8 cellular contexts compared by ENCODE assay signal in the genomic region with DNA sequence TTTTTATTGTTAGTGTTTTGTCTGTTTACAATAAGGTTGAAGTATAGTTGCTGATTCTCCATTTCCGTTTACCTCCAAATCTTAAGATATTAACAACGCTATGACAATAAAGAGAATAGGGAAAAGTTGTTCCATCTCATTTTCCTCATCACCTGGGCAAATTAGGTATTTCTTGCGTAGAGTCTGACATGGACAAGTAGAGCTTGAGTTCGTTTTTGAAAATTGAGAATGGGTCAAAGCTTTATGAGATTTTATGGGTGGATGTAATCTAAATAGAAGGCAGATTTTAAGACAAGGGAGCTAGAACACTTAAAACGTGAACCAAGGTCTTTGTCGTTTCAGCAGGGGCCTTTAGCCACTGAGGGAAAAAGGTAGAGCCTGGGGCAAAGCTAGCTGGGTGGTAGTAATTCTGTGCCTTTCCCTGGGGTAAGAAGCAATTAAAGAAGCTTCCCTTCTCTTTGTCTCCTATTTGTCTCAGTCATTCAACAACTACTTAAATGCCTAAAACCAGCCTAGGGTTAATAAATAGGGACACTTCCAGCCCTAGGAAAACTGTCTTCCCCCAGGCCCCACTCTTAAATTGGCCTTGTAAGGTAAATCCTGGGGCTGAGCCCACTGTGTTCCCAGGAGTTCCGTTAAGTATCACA. TPM values are rescaled to one million over a fixed set of nuclear protein-coding genes. Genes with fewer than 3 reads are reported as not detected.
DNase-seq lines count a peak whose midpoint lies in the region; ATAC-seq, FAIRE-seq and TF ChIP-seq lines count a peak whose summit lies in the region.

No MANE protein-coding gene starts in this region.

- H3K4me1 Mint-ChIP-seq in CD14-positive monocyte, result peaks cover 24% of the 10 kb centered on the region

- intact Hi-C loops in CD14-positive monocyte (cut with micrococcal nuclease), result loop anchor here (5.0 kb wide), 1 partner anchor 54 kb away; a partner anchor contains a TSS
- intact Hi-C loops in colonic mucosa (cut with DNase I), result no loop called here

- TF ChIP-seq CTCF in CD14-positive monocyte (IDR thresholded peaks at IDR 0.05) (no peak), KMS-11 (conservative IDR thresholded peaks at IDR 0.05; ENCODE audit: low read depth, low read length) (no peak), colonic mucosa (IDR thresholded peaks at IDR 0.05) (no peak), neural cell (IDR thresholded peaks at IDR 0.05; ENCODE audit: poor library complexity, severe bottlenecking) (no peak)

- H3K4me1 ChIP-seq in KMS-11 (ENCODE audit: low read depth, poor library complexity, severe bottlenecking), result peaks cover 28% of the 10 kb centered on the region
- no peaks in the 10 kb centered on the region for H3K4me1 ChIP-seq in colonic mucosa

- H3K4me3 ChIP-seq in KMS-11 (IDR thresholded peaks at IDR 0.05; ENCODE audit: insufficient read depth, low read depth, low read length) (no peak overlapping the region), colonic mucosa (peak overlapping the region; percentile 89), neural cell (ENCODE audit: low read length) (peak overlapping the region; percentile 89)

- H3K27me3 ChIP-seq in KMS-11 (ENCODE audit: insufficient read depth, low read depth) (no peaks in the 10 kb centered on the region), colonic mucosa (no peaks in the 10 kb centered on the region), neural cell (ENCODE audit: insufficient read depth, low read depth, low read length) (no peaks in the 10 kb centered on the region)

- peaks cover 4% of the 10 kb centered on the region for H3F3A ChIP-seq in neural cell (ENCODE audit: insufficient read depth, low read length, poor library complexity, severe bottlenecking)

- H3K4me3 Mint-ChIP-seq in CD14-positive monocyte, result peak overlapping the region; percentile 99 to 100

- peaks cover 7 to 16% (median 12%) of the 10 kb centered on the region in 7 donors for H3K9me3 Mint-ChIP-seq in CD14-positive monocyte

- H2AFZ ChIP-seq in KMS-11 (ENCODE audit: low read depth), result peak overlapping the region; percentile 76
- peak overlapping the region; percentile 97 for H2AFZ ChIP-seq in neural cell (ENCODE audit: low read depth, low read length)

- no peak for FAIRE-seq in RCC 7860 (lab: Jason Lieb, UNC)

- TF ChIP-seq RAD21 in neural cell (conservative IDR thresholded peaks at IDR 0.05), result no peak

- H3K36me3 Mint-ChIP-seq in CD14-positive monocyte, result no peaks in the 10 kb centered on the region

- DNase-seq in CD14-positive monocyte (ENCODE audit: low spot score) (no peak), colonic mucosa (no peak), RCC 7860 (ENCODE audit: low spot score) (no peak), DMS53 (lab: John Stamatoyannopoulos, UW) (no peak), dedifferentiated amniotic fluid mesenchymal stem cell (ENCODE audit: extremely low spot score) (no peak)

- TF ChIP-seq EP300 in neural cell (conservative IDR thresholded peaks at IDR 0.05; ENCODE audit: poor library complexity, severe bottlenecking), result no peak

- H3K4me2 ChIP-seq in KMS-11, result peak overlapping the region; percentile 78
- H3K4me2 ChIP-seq in neural cell (ENCODE audit: low read length), result peak overlapping the region; percentile 84

- no peaks in the 10 kb centered on the region for H3K9me2 ChIP-seq in neural cell (ENCODE audit: insufficient read depth, low read length)

- H3K9ac ChIP-seq in KMS-11, result peak overlapping the region; percentile 93
- H3K9ac ChIP-seq in colonic mucosa (ENCODE audit: low read depth in 2 of 2, low read length in 2 of 2), result peak overlapping the region; percentile 99 to 100
- H3K9ac ChIP-seq in neural cell (ENCODE audit: low read length), result peak overlapping the region; percentile 86

- H3K27ac Mint-ChIP-seq in CD14-positive monocyte, result peak overlapping the region; percentile 92 to 99 (median 98)

- peaks cover 40% of the 10 kb centered on the region for H3K79me2 ChIP-seq in KMS-11 (ENCODE audit: insufficient read depth, low read depth)
- H3K79me2 ChIP-seq in neural cell (replicated peaks; ENCODE audit: insufficient read depth, low read length), result peaks cover 29% of the 10 kb centered on the region

- no peaks in the 10 kb centered on the region for H3K9me3 ChIP-seq in colonic mucosa
- H3K9me3 ChIP-seq in neural cell (ENCODE audit: low read length), result no peaks in the 10 kb centered on the region

- H3K36me3 ChIP-seq in KMS-11 (ENCODE audit: insufficient read depth), result no peaks in the 10 kb centered on the region
- no peaks in the 10 kb centered on the region for H3K36me3 ChIP-seq in colonic mucosa
- no peaks in the 10 kb centered on the region for H3K36me3 ChIP-seq in neural cell (ENCODE audit: insufficient read depth, low read length)

- no peaks in the 10 kb centered on the region; the same call in 1 of the 2 replicates for H4K20me1 ChIP-seq in KMS-11 (ENCODE audit: insufficient read depth)
- H4K20me1 ChIP-seq in neural cell (ENCODE audit: insufficient read depth), result no peaks in the 10 kb centered on the region

- peak overlapping the region; percentile 98 for H3K27ac ChIP-seq in KMS-11
- H3K27ac ChIP-seq in colonic mucosa, result peak overlapping the region; percentile 99
- H3K27ac ChIP-seq in neural cell (ENCODE audit: low read length), result peak overlapping the region; percentile 94

- peaks cover 0 to 3% (median 2%) of the 10 kb centered on the region in 3 donors for H3K27me3 Mint-ChIP-seq in CD14-positive monocyte (ENCODE audit: low read depth in 3 of 3)

- ATAC-seq in GM21526 (IDR thresholded peaks at IDR 0.05; ENCODE audit: low FRiP score, unreplicated experiment), result no peak

TF ChIP-seq in neural cell, 6 proteins besides CTCF, POLR2A, EP300 and RAD21:
- TF ChIP-seq TAF1 (IDR thresholded peaks at IDR 0.05; ENCODE audit: low read depth) (no peak), POLR2AphosphoS5 (IDR thresholded peaks at IDR 0.05) (no peak), SMC3 (conservative IDR thresholded peaks at IDR 0.05; ENCODE audit: poor library complexity) (no peak), MXI1 (conservative IDR thresholded peaks at IDR 0.05; ENCODE audit: poor library complexity, severe bottlenecking) (no peak), EZH2 (IDR thresholded peaks at IDR 0.05; ENCODE audit: borderline replicate concordance, insufficient read depth, low read length, poor library complexity, severe bottlenecking) (no peak)
- TF ChIP-seq, protein P1, sequence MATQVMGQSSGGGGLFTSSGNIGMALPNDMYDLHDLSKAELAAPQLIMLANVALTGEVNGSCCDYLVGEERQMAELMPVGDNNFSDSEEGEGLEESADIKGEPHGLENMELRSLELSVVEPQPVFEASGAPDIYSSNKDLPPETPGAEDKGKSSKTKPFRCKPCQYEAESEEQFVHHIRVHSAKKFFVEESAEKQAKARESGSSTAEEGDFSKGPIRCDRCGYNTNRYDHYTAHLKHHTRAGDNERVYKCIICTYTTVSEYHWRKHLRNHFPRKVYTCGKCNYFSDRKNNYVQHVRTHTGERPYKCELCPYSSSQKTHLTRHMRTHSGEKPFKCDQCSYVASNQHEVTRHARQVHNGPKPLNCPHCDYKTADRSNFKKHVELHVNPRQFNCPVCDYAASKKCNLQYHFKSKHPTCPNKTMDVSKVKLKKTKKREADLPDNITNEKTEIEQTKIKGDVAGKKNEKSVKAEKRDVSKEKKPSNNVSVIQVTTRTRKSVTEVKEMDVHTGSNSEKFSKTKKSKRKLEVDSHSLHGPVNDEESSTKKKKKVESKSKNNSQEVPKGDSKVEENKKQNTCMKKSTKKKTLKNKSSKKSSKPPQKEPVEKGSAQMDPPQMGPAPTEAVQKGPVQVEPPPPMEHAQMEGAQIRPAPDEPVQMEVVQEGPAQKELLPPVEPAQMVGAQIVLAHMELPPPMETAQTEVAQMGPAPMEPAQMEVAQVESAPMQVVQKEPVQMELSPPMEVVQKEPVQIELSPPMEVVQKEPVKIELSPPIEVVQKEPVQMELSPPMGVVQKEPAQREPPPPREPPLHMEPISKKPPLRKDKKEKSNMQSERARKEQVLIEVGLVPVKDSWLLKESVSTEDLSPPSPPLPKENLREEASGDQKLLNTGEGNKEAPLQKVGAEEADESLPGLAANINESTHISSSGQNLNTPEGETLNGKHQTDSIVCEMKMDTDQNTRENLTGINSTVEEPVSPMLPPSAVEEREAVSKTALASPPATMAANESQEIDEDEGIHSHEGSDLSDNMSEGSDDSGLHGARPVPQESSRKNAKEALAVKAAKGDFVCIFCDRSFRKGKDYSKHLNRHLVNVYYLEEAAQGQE (IDR thresholded peaks at IDR 0.05; ENCODE audit: borderline replicate concordance), result no peak
TF ChIP-seq in neural cell: peak in this region for 0.

RNA-seq across cellular contexts. Expression of a gene that starts 0.6 kb away (rescaled TPM):
- polyA plus RNA-seq in CD14-positive monocyte (1 to 10 TPM; 8.7 to 9.1 TPM), neural cell (14.9 and 17.6 TPM in 2 replicates)
- total RNA-seq in colonic mucosa, result 10 to 100 TPM; 28.8 to 38.0 TPM
- 18.0 and 23.8 TPM in 2 replicates for polyA minus RNA-seq in neural cell

RNA-seq across cellular contexts. Expression of a gene that starts 53.9 kb away (rescaled TPM):
- 10 to 100 TPM; 14.7 to 19.3 TPM for polyA plus RNA-seq in CD14-positive monocyte
- total RNA-seq in colonic mucosa, result 10 to 100 TPM; 24.4 to 32.4 TPM
- 27.4 and 30.6 TPM in 2 replicates for polyA plus RNA-seq in neural cell
- 72.1 and 83.5 TPM in 2 replicates for polyA minus RNA-seq in neural cell
